In the genomic region with DNA sequence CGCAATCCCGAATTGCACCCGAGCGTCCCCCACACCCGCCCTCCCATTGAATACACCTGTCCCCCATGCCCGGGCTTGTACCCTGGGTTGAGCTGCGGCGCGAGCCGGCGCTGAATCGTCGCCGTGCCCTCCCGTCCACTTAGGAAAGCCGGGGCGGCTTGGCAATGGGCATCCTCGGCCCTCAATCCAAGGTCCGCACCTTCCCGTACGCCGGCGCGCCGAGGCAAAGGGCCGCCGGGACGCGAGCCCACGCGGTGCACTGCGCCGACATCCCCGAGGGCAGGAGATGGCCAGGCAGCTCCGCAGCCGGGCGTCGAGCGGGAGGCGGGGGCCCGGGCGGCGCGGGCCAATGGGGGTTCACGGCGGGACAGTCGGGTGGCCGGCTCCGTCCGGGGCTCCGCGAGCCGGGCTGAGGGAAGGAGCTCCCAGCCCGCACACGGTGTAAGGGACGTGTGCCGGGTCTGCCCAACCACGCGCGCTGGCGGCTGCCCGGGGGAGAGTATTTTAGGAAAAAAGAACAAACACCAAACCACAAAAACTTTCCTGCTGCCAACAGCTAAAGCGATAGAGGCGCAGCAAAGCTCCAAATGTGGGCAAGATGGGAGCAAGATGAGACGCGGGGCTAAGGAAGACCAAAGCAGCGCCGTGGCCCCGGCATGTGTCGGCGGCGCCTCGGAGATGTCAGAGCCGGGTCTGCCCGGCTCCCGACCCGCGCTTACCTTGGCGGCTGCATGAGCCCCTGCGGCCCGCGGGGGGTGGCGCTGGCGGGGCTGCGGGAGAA, we compare ENCODE assay signal across 9 cellular contexts. TPM values are rescaled to one million over a fixed set of nuclear protein-coding genes. Genes with fewer than 3 reads are reported as not detected.
A peak's percentile ranks its signal among the peaks of the same experiment; 100 is the strongest.
DNase-seq lines count a peak whose midpoint lies in the region; ATAC-seq and TF ChIP-seq lines count a peak whose summit lies in the region.
"Had no signal": no experiment of that assay in that cellular context is flagged by ENCODE, and none has a peak within 500 bp of the region (broad histone marks: within the 10 kb centered on the region; RNA-seq: fewer than 3 reads in every experiment).

No MANE protein-coding gene starts in this region.

- ATAC-seq in HG03066 (IDR thresholded peaks at IDR 0.05; ENCODE audit: low read depth, unreplicated experiment): peak; percentile 14
- ATAC-seq in activated B cell treated with CpG ODN at 0.5 μM for 24 hours (ENCODE audit: low read depth): no peak
- peak; percentile 67 for ATAC-seq in omental fat pad (ENCODE audit: low FRiP score)
- no peak for ATAC-seq in HG03280 (IDR thresholded peaks at IDR 0.05; ENCODE audit: unreplicated experiment)

- H3K4me1 Mint-ChIP-seq in activated B cell treated with CpG ODN at 0.5 μM for 24 hours: peaks cover 21% of the 10 kb centered on the region

- peak overlapping the region; percentile 73 for H3K4me3 Mint-ChIP-seq in activated B cell treated with CpG ODN at 0.5 μM for 24 hours

- H3K9me3 Mint-ChIP-seq in activated B cell treated with CpG ODN at 0.5 μM for 24 hours: no peaks in the 10 kb centered on the region

- POLR2A ChIA-PET in activated B cell treated with CpG ODN at 0.5 μM for 24 hours (lab: Charles Lee): no interaction called here

- peak; percentile 62 for DNase-seq in DMS53 (lab: John Stamatoyannopoulos, UW)
- DNase-seq in DMS53 treated with DMSO at 0.1 percent for 48 hours (lab: John Stamatoyannopoulos, UW; ENCODE audit: unreplicated experiment): no peak
- DNase-seq in activated B cell treated with CpG ODN at 0.5 μM for 24 hours: no peak
- DNase-seq in fibroblast of peridontal ligament (ENCODE audit: extremely low read depth): peak; percentile 20
- DNase-seq in omental fat pad (ENCODE audit: low spot score): no peak
- no peak for DNase-seq in NCI-H446 treated with DMSO at 0.1 percent for 48 hours (lab: John Stamatoyannopoulos, UW)

- intact Hi-C loops in activated B cell treated with CpG ODN at 0.5 μM for 24 hours (cut with micrococcal nuclease): loop anchor here (5.0 kb wide), 1 partner anchor 1034 kb away; no protein-coding TSS in a partner anchor

- CTCF ChIA-PET in activated B cell treated with CpG ODN at 0.5 μM for 24 hours (lab: Charles Lee): interaction anchor here (1.3 kb wide), 1 partner anchor 1032 kb away, joined by 5 read pairs; no protein-coding TSS in a partner anchor

- peaks cover 62% of the 10 kb centered on the region for H3K27me3 Mint-ChIP-seq in activated B cell treated with CpG ODN at 0.5 μM for 24 hours

- H3K36me3 Mint-ChIP-seq in activated B cell treated with CpG ODN at 0.5 μM for 24 hours (ENCODE audit: low read depth): no peaks in the 10 kb centered on the region

- no peak overlapping the region for H3K27ac Mint-ChIP-seq in activated B cell treated with CpG ODN at 0.5 μM for 24 hours

- no peak for TF ChIP-seq CTCF in activated B cell treated with CpG ODN at 0.5 μM for 24 hours (IDR thresholded peaks at IDR 0.05)
- no peak for TF ChIP-seq CTCF in omental fat pad (IDR thresholded peaks at IDR 0.05)

RNA-seq across cellular contexts. Expression of a gene that starts 0.6 kb away (rescaled TPM):
- total RNA-seq in activated B cell treated with CpG ODN at 0.5 μM for 24 hours: not detected in 2 replicates
- total RNA-seq in omental fat pad: 10 to 100 TPM in 1 of 4 donors, 1 to 10 TPM in 3; 5.6 to 12.8 (median 8.5) TPM
- total RNA-seq: activated CD8-positive, alpha-beta memory T cell treated with anti-CD3 and anti-CD28 coated beads for 36 hours had no signal

Comparison
In these comparisons a context has a peak if more than half of its experiments do, and no peak if none do; other contexts are left out.
1. DNase-seq: peak in DMS53 (single experiment) and fibroblast of peridontal ligament (single experiment); none in DMS53 treated with DMSO at 0.1 percent for 48 hours (single experiment), activated B cell treated with CpG ODN at 0.5 μM for 24 hours (single experiment), omental fat pad (single experiment) and NCI-H446 treated with DMSO at 0.1 percent for 48 hours (single experiment).
2. ATAC-seq: peak in HG03066 (single experiment) and omental fat pad (single experiment); none in activated B cell treated with CpG ODN at 0.5 μM for 24 hours (single experiment) and HG03280 (single experiment).